In the genomic region with DNA sequence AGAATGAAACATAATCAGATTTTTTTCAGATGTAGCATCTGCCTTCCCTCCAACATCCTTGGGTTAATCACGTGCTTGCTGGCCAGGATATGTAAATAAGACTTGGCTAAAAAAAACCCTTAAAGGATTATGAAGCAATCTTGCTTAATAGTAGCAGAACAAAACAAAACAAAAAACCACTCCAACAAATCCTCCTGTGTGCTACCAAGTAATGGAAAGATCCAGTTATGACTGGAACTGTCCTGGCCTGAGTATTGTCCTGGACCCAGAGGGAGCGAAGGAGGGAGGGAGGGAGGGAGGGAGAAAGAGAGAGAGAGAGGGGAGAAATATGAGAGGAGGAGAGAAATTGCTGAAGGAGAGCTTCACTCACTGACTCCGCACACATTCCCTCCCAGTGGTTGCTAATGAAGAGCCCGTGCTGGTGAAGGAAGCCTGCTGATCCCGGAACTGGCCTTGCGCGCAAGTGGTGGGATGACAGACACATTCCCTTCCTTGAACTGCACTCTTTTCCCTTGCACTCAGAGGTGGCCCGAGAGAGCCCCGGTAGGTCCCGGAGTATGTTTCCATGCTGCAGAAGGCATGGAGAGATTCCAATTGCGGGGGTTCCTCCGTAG, we compare ENCODE assay signal across 9 cellular contexts. TPM values are rescaled to one million over a fixed set of nuclear protein-coding genes. Genes with fewer than 3 reads are reported as not detected.
A peak's percentile ranks its signal among the peaks of the same experiment; 100 is the strongest.
DNase-seq lines count a peak whose midpoint lies in the region; ATAC-seq and TF ChIP-seq lines count a peak whose summit lies in the region.
"Had no signal": no experiment of that assay in that cellular context is flagged by ENCODE, and none has a peak within 500 bp of the region (broad histone marks: within the 10 kb centered on the region; RNA-seq: fewer than 3 reads in every experiment).

No MANE protein-coding gene starts in this region.

- POLR2A ChIA-PET in SK-N-SH (lab: Yijun Ruan, JAX), result no interaction called here
- POLR2A ChIA-PET in activated CD4-positive, alpha-beta T cell treated with anti-CD3 and anti-CD28 coated beads for 36 hours (lab: Charles Lee), result no interaction called here

- no peak for TF ChIP-seq EP300 in SK-N-SH (IDR thresholded peaks at IDR 0.05; ENCODE audit: borderline replicate concordance in 1 of 2, low read depth in 1 of 2, low read length in 1 of 2)

- peak overlapping the region; percentile 79 to 100 for H3K27ac ChIP-seq in SK-N-SH (ENCODE audit: low read depth in 2 of 2, low read length in 1 of 2)
- peak overlapping the region; percentile 19 for H3K27ac ChIP-seq in cardiac muscle cell
- H3K27ac ChIP-seq in trophoblast cell (ENCODE audit: low read depth, low read length), result peak overlapping the region; percentile 16

- peak overlapping the region; percentile 16 for H3K4ac ChIP-seq in trophoblast cell (ENCODE audit: low read depth, low read length)

- peak overlapping the region; percentile 39 for H4K8ac ChIP-seq in trophoblast cell (ENCODE audit: low read depth, low read length)

- no peak overlapping the region for H4K91ac ChIP-seq in trophoblast cell (ENCODE audit: low read depth, low read length)

- DNase-seq in EL (peak; percentile 47), SK-N-SH (no peak), cardiac muscle cell (ENCODE audit: low read depth in 1 of 2, low spot score in 1 of 2) (peak in 1 of 2 donors; percentile 84), trophoblast cell (no peak), Kasumi-1 (lab: John Stamatoyannopoulos, UW) (no peak)
- DNase-seq in activated CD4-positive, alpha-beta T cell treated with anti-CD3 and anti-CD28 coated beads for 36 hours, result no peak
- DNase-seq: activated CD4-positive, CD25-positive, alpha-beta regulatory T cell treated with anti-CD3 and anti-CD28 coated beads, Interleukin-2, amount 50 U/mL, for 72 hours had no signal

- H3K9me3 Mint-ChIP-seq in activated CD4-positive, alpha-beta T cell treated with anti-CD3 and anti-CD28 coated beads for 36 hours (ENCODE audit: low read depth), result no peaks in the 10 kb centered on the region

- H3K27me3 ChIP-seq in SK-N-SH (ENCODE audit: insufficient read depth) (no peaks in the 10 kb centered on the region), cardiac muscle cell (no peaks in the 10 kb centered on the region), trophoblast cell (ENCODE audit: insufficient read depth, low read length) (no peaks in the 10 kb centered on the region)

- H3K79me2 ChIP-seq in SK-N-SH (ENCODE audit: insufficient read depth) (peaks cover 100% of the 10 kb centered on the region), trophoblast cell (ENCODE audit: control insufficient read depth, insufficient read depth, low read length, poor library complexity) (no peaks in the 10 kb centered on the region)

- H3K4me1 ChIP-seq in SK-N-SH (ENCODE audit: control insufficient read depth in 1 of 2, insufficient read depth in 2 of 2, low read depth in 1 of 2, low read length in 1 of 2) (peaks cover 3 to 74% of the 10 kb centered on the region in 2 experiments), cardiac muscle cell (ENCODE audit: low read depth) (peaks cover 23% of the 10 kb centered on the region), trophoblast cell (ENCODE audit: control insufficient read depth in 1 of 2, insufficient read depth in 2 of 2, low read length in 2 of 2) (peaks cover 21 to 29% of the 10 kb centered on the region in 2 experiments)

- WGBS in SK-N-SH (ENCODE audit: low lambda C conversion rate), result 19% methylated on average over 12 of the region's 12 CpGs
- no CpG with 5 or more reads among the region's 12 CpGs for WGBS in trophoblast cell (ENCODE audit: extremely low coverage, insufficient coverage, insufficient read length)

- CTCF ChIA-PET in SK-N-SH (lab: Yijun Ruan, JAX), result interaction anchor here (0.9 kb wide), 1 partner anchor 10 kb away, joined by 3 read pairs; no protein-coding TSS in a partner anchor
- CTCF ChIA-PET in activated CD4-positive, alpha-beta T cell treated with anti-CD3 and anti-CD28 coated beads for 36 hours (lab: Charles Lee), result no interaction called here

- H3K9me3 ChIP-seq in SK-N-SH, result no peaks in the 10 kb centered on the region
- H3K9me3 ChIP-seq in cardiac muscle cell (ENCODE audit: low read depth), result no peaks in the 10 kb centered on the region
- H3K9me3 ChIP-seq in trophoblast cell (ENCODE audit: insufficient read depth, low read depth, low read length), result no peaks in the 10 kb centered on the region

- no peaks in the 10 kb centered on the region for H3K9me2 ChIP-seq in SK-N-SH

- peaks cover 0 to 34% of the 10 kb centered on the region in 2 experiments for H3K36me3 ChIP-seq in SK-N-SH (replicated peaks in 1 of 2; ENCODE audit: control insufficient read depth in 1 of 2, insufficient read depth in 2 of 2, low read length in 1 of 2)
- no peaks in the 10 kb centered on the region for H3K36me3 ChIP-seq in cardiac muscle cell
- peaks cover 5 to 6% of the 10 kb centered on the region in 2 experiments for H3K36me3 ChIP-seq in trophoblast cell (ENCODE audit: control insufficient read depth in 1 of 2, insufficient read depth in 2 of 2, low read length in 2 of 2)

- peaks cover 39% of the 10 kb centered on the region for H3K27me3 Mint-ChIP-seq in activated CD4-positive, alpha-beta T cell treated with anti-CD3 and anti-CD28 coated beads for 36 hours

- peak overlapping the region; percentile 37 to 39; a peak in 2 of 4 replicates for H3K4me3 ChIP-seq in SK-N-SH (ENCODE audit: low read depth in 2 of 2, low read length in 1 of 2)
- H3K4me3 ChIP-seq in cardiac muscle cell, result no peak overlapping the region
- H3K4me3 ChIP-seq in trophoblast cell (ENCODE audit: low read depth, low read length), result no peak overlapping the region

- H3K79me1 ChIP-seq in trophoblast cell (ENCODE audit: low read length), result peaks cover 21% of the 10 kb centered on the region

- TF ChIP-seq CTCF in SK-N-SH (IDR thresholded peaks at IDR 0.05) (no peak), cardiac muscle cell (IDR thresholded peaks at IDR 0.05; ENCODE audit: low read depth, low read length) (no peak)

- no peak overlapping the region for H3K23ac ChIP-seq in trophoblast cell (ENCODE audit: low read length)

- peak overlapping the region; percentile 51 for H2BK12ac ChIP-seq in trophoblast cell (ENCODE audit: low read length)

- TF ChIP-seq RAD21 in SK-N-SH (IDR thresholded peaks at IDR 0.05; ENCODE audit: low read length), result no peak

- no peak overlapping the region for H3K14ac ChIP-seq in trophoblast cell (ENCODE audit: low read length)

- intact Hi-C loops in activated CD4-positive, alpha-beta T cell treated with anti-CD3 and anti-CD28 coated beads for 36 hours (cut with DNase I, micrococcal nuclease), result no loop called here

- H3K4me3 Mint-ChIP-seq in activated CD4-positive, alpha-beta T cell treated with anti-CD3 and anti-CD28 coated beads for 36 hours, result no peak overlapping the region

- H3F3A ChIP-seq in SK-N-SH (replicated peaks; ENCODE audit: insufficient read depth), result peaks cover 87% of the 10 kb centered on the region

- no peak overlapping the region for H3K18ac ChIP-seq in trophoblast cell (ENCODE audit: low read length)

- H2AFZ ChIP-seq in SK-N-SH (ENCODE audit: low read depth) (no peak overlapping the region), trophoblast cell (ENCODE audit: insufficient read depth, low read length, poor library complexity) (no peak overlapping the region)

- H3K36me3 Mint-ChIP-seq in activated CD4-positive, alpha-beta T cell treated with anti-CD3 and anti-CD28 coated beads for 36 hours (ENCODE audit: low read depth), result no peaks in the 10 kb centered on the region

- ATAC-seq in GM21737 (IDR thresholded peaks at IDR 0.05; ENCODE audit: unreplicated experiment) (no peak), HG03135 (IDR thresholded peaks at IDR 0.05; ENCODE audit: unreplicated experiment) (no peak)
- ATAC-seq in activated CD4-positive, alpha-beta T cell treated with anti-CD3 and anti-CD28 coated beads for 36 hours, result no peak

- peak overlapping the region; percentile 57; the same call in 1 of the 2 replicates for H3K9ac ChIP-seq in SK-N-SH
- no peak overlapping the region for H3K9ac ChIP-seq in trophoblast cell (ENCODE audit: low read length)

- H3K4me1 Mint-ChIP-seq in activated CD4-positive, alpha-beta T cell treated with anti-CD3 and anti-CD28 coated beads for 36 hours, result no peaks in the 10 kb centered on the region

- H2AK5ac ChIP-seq in trophoblast cell (ENCODE audit: low read length), result no peak overlapping the region

- H4K20me1 ChIP-seq in SK-N-SH (ENCODE audit: insufficient read depth), result peaks cover 59% of the 10 kb centered on the region

- H3K4me2 ChIP-seq in SK-N-SH (peak overlapping the region; percentile 69), trophoblast cell (ENCODE audit: low read length) (no peak overlapping the region)

- H2BK5ac ChIP-seq in trophoblast cell (ENCODE audit: low read depth, low read length, poor library complexity), result no peak overlapping the region

- peak overlapping the region; percentile 19 for H2BK120ac ChIP-seq in trophoblast cell (ENCODE audit: insufficient read depth, low read length, poor library complexity)

- no peak overlapping the region for H4K12ac ChIP-seq in trophoblast cell (ENCODE audit: low read depth, low read length)

- no peak overlapping the region for H3K27ac Mint-ChIP-seq in activated CD4-positive, alpha-beta T cell treated with anti-CD3 and anti-CD28 coated beads for 36 hours

TF ChIP-seq in SK-N-SH, 30 proteins besides CTCF, POLR2A, EP300 and RAD21 (continues in another document):
- TF ChIP-seq FOXM1 (IDR thresholded peaks at IDR 0.05; ENCODE audit: low read depth) (no peak), YY1 (IDR thresholded peaks at IDR 0.05; ENCODE audit: low read depth) (no peak), POLR2AphosphoS5 (IDR thresholded peaks at IDR 0.05; ENCODE audit: low read depth, low read length) (peak; percentile 21; the same call in 1 of the 2 replicates), PBX3 (IDR thresholded peaks at IDR 0.05) (peak; percentile 15; the same call in 1 of the 2 replicates), NRF1 (IDR thresholded peaks at IDR 0.05; ENCODE audit: low read depth, low read length) (no peak), RFX5 (IDR thresholded peaks at IDR 0.05; ENCODE audit: low read length) (no peak)

RNA-seq across cellular contexts. Expression of gene HMGA2, which starts 57.2 kb away (rescaled TPM):
- polyA plus RNA-seq in SK-N-SH (2012; rRNA removed) (48.0 and 57.0 TPM in 2 replicates), cardiac muscle cell (4.7 and 11.9 TPM in 2 replicates)
- 45.5 and 51.2 TPM in 2 replicates for polyA plus RNA-seq in SK-N-SH (2012; cell fraction: cytosol; rRNA removed)
- polyA plus RNA-seq in SK-N-SH (2012; cell fraction: nucleus; rRNA removed), result 98.5 and 146 TPM in 2 replicates
- total RNA-seq in cardiac muscle cell, result 77.4 and 85.4 TPM in 2 replicates
- 268 and 276 TPM in 2 replicates for polyA plus RNA-seq in trophoblast cell (2013)
- total RNA-seq in activated CD4-positive, alpha-beta T cell treated with anti-CD3 and anti-CD28 coated beads for 36 hours, result not detected

Comparison
In these comparisons a context has a peak if more than half of its experiments do, and no peak if none do; other contexts are left out.
1. H3K27ac ChIP-seq: peak in every context shown above with its lines; median percentile 90 in SK-N-SH; 19 in cardiac muscle cell; 16 in trophoblast cell.
2. H3K4me3 ChIP-seq: peak in SK-N-SH (2 of 2); none in cardiac muscle cell (single experiment) and trophoblast cell (single experiment).
3. RNA of gene HMGA2, which starts 57.2 kb away (total RNA-seq): 77.4 to 85.4 TPM in cardiac muscle cell; not detected in activated CD4-positive, alpha-beta T cell treated with anti-CD3 and anti-CD28 coated beads for 36 hours; every median in the first group is over 10 times any median in the second.